In genomic region chr19:40718774-40719391, GRCh38 we compare ENCODE assay signal across 8 cellular contexts. TPM values are rescaled to one million over a fixed set of nuclear protein-coding genes. Genes with fewer than 3 reads are reported as not detected.
DNase-seq lines count a peak whose midpoint lies in the region; ATAC-seq and TF ChIP-seq lines count a peak whose summit lies in the region.

No MANE protein-coding gene starts in this region.

- DNase-seq in GM10266 (ENCODE audit: extremely low spot score), result peak; percentile 50
- peak; percentile 62 for DNase-seq in MG63
- DNase-seq in hepatic stellate cell (ENCODE audit: low spot score), result peak; percentile 41
- DNase-seq in sciatic nerve (ENCODE audit: low spot score), result peak; percentile 74
- no peak for DNase-seq in UCSD-AML1 (lab: John Stamatoyannopoulos, UW; ENCODE audit: unreplicated experiment)

- peak overlapping the region; percentile 63 for H3K4me3 ChIP-seq in MG63

- peaks cover 2% of the 10 kb centered on the region; the same call in 1 of the 2 replicates for H3K9me3 ChIP-seq in MG63

- H3K27ac ChIP-seq in angular gyrus (ENCODE audit: low read depth, low read length), result peak overlapping the region; percentile 32

- peaks cover 28% of the 10 kb centered on the region for H3K36me3 ChIP-seq in MG63

- no peak for ATAC-seq in sciatic nerve
- ATAC-seq in GM21529 (IDR thresholded peaks at IDR 0.05; ENCODE audit: unreplicated experiment), result no peak
- ATAC-seq in GM18519 (IDR thresholded peaks at IDR 0.05; ENCODE audit: low FRiP score, unreplicated experiment), result no peak

- no peaks in the 10 kb centered on the region for H3K27me3 ChIP-seq in MG63

- intact Hi-C loops in sciatic nerve (cut with DNase I), result no loop called here

- TF ChIP-seq CTCF in GM10266 (IDR thresholded peaks at IDR 0.05; ENCODE audit: control insufficient read depth, insufficient read depth, low read depth, missing control alignments), result no peak

RNA-seq across cellular contexts. Expression of gene ITPKC, which starts 2.0 kb away (rescaled TPM):
- total RNA-seq in MG63 (2014; rRNA removed; shearing (Covaris generic); ENCODE audit: low replicate concordance), result 22.3 and 23.8 TPM in 2 replicates
- total RNA-seq in sciatic nerve, result 26.2 TPM

RNA-seq across cellular contexts. Expression of gene COQ8B, which starts 2.2 kb away (rescaled TPM):
- 44.6 and 462 TPM in 2 replicates for total RNA-seq in MG63 (2014; rRNA removed; shearing (Covaris generic); ENCODE audit: low replicate concordance)
- 45.4 TPM for total RNA-seq in sciatic nerve

RNA-seq across cellular contexts. Expression of gene NUMBL, which starts 28.4 kb away (rescaled TPM):
- 42.1 and 42.8 TPM in 2 replicates for total RNA-seq in MG63 (2014; rRNA removed; shearing (Covaris generic); ENCODE audit: low replicate concordance)
- 123 TPM for total RNA-seq in sciatic nerve

RNA-seq across cellular contexts. Expression of gene ACTMAP, which starts 31.4 kb away (rescaled TPM):
- 0.95 and 3.6 TPM in 2 replicates for total RNA-seq in MG63 (2014; rRNA removed; shearing (Covaris generic); ENCODE audit: low replicate concordance)
- total RNA-seq in sciatic nerve, result 6.1 TPM

RNA-seq across cellular contexts. Expression of gene SNRPA, which starts 32.1 kb away (rescaled TPM):
- 66.4 and 68.4 TPM in 2 replicates for total RNA-seq in MG63 (2014; rRNA removed; shearing (Covaris generic); ENCODE audit: low replicate concordance)
- 58.3 TPM for total RNA-seq in sciatic nerve
